In genomic region chr21:44724926-44725325, GRCh38 we compare ENCODE assay signal across 34 cellular contexts. TPM values are rescaled to one million over a fixed set of nuclear protein-coding genes. Genes with fewer than 3 reads are reported as not detected.
"Had no signal": no experiment of that assay in that cellular context is flagged by ENCODE, and none has a peak within 500 bp of the region (broad histone marks: within the 10 kb centered on the region; RNA-seq: fewer than 3 reads in every experiment).

No MANE protein-coding gene starts in this region.

- H3K36me3 Mint-ChIP-seq: memory B cell; stimulated activated memory B cell treated with anti-CD40 and anti-IgM and Interleukin-4, amounts not matched to agents 10 μg/mL and 1 μg/mL and 100 μg/mL, for 72 hours had no signal

- ATAC-seq: foreskin keratinocyte; gastroesophageal sphincter; heart left ventricle; left lobe of liver; naive thymus-derived CD4-positive, alpha-beta T cell; psoas muscle; right cardiac atrium; stimulated activated memory B cell treated with anti-CD40 and anti-IgM and Interleukin-4, amounts not matched to agents 10 μg/mL and 1 μg/mL and 100 μg/mL, for 72 hours; stimulated activated naive CD8-positive, alpha-beta T cell treated with anti-CD3 and anti-CD28 coated beads, Interleukin-15, Interleukin-2, amounts not matched to agents 100 U/mL and 50 U/mL, for 24 hours; upper lobe of right lung had no signal

- H3K4me3 Mint-ChIP-seq: memory B cell; stimulated activated memory B cell treated with anti-CD40 and anti-IgM and Interleukin-4, amounts not matched to agents 10 μg/mL and 1 μg/mL and 100 μg/mL, for 72 hours had no signal

- H3K4me3 ChIP-seq: coronary artery, esophagus muscularis mucosa, gastroesophageal sphincter, heart left ventricle, hepatocyte, lung, psoas muscle, skin epidermis, spleen, thoracic aorta, tibial nerve, upper lobe of right lung, uterus had no signal

- H3K27ac Mint-ChIP-seq: memory B cell; stimulated activated memory B cell treated with anti-CD40 and anti-IgM and Interleukin-4, amounts not matched to agents 10 μg/mL and 1 μg/mL and 100 μg/mL, for 72 hours had no signal

- H3K36me3 ChIP-seq: esophagus muscularis mucosa, gastroesophageal sphincter, heart left ventricle, neutrophil, spleen, thoracic aorta, tibial nerve, upper lobe of right lung, uterus had no signal

- H3K27me3 ChIP-seq: uterus had no signal

- H3K9me3 Mint-ChIP-seq: memory B cell; stimulated activated memory B cell treated with anti-CD40 and anti-IgM and Interleukin-4, amounts not matched to agents 10 μg/mL and 1 μg/mL and 100 μg/mL, for 72 hours had no signal

- DNase-seq: dermis blood vessel endothelial cell; effector memory CD4-positive, alpha-beta T cell; foreskin keratinocyte; heart left ventricle; kidney; midbrain; naive thymus-derived CD4-positive, alpha-beta T cell; psoas muscle; right cardiac atrium; spleen; stimulated activated CD4-positive, alpha-beta T cell treated with anti-CD3 and anti-CD28 coated beads, Interleukin-4, amount 100 ng/mL, for 4 hours; stimulated activated naive CD8-positive, alpha-beta T cell treated with anti-CD3 and anti-CD28 coated beads, Interleukin-15, Interleukin-2, amounts not matched to agents 100 U/mL and 50 U/mL, for 24 hours; substantia nigra; upper lobe of right lung; uterus had no signal

RNA-seq across cellular contexts. Expression of gene TSPEAR, which starts 13.6 kb away (rescaled TPM):
- total RNA-seq: endothelial cell of umbilical vein; epithelial cell of proximal tubule; fibroblast of lung; foreskin keratinocyte; gastroesophageal sphincter; hepatocyte; left lobe of liver; naive thymus-derived CD4-positive, alpha-beta T cell; psoas muscle; renal cortical epithelial cell; thoracic aorta; tibial nerve had no signal

RNA-seq across cellular contexts. Expression of gene KRTAP10-12, which starts 28.0 kb away (rescaled TPM):
- total RNA-seq: dermis blood vessel endothelial cell; endothelial cell of umbilical vein; epithelial cell of proximal tubule; esophagus muscularis mucosa; fibroblast of lung; foreskin keratinocyte; gastroesophageal sphincter; heart left ventricle; hepatocyte; kidney; left lobe of liver; liver; lung; mucosa of gallbladder; naive thymus-derived CD4-positive, alpha-beta T cell; omental fat pad; psoas muscle; renal cortical epithelial cell; right cardiac atrium; spleen; thoracic aorta; tibial nerve; upper lobe of right lung; uterus had no signal

RNA-seq across cellular contexts. Expression of gene KRTAP12-1, which starts 43.0 kb away (rescaled TPM):
- total RNA-seq: dermis blood vessel endothelial cell; endothelial cell of umbilical vein; epithelial cell of proximal tubule; esophagus muscularis mucosa; fibroblast of lung; foreskin keratinocyte; gastroesophageal sphincter; heart left ventricle; hepatocyte; kidney; left lobe of liver; liver; lung; mucosa of gallbladder; naive thymus-derived CD4-positive, alpha-beta T cell; omental fat pad; psoas muscle; renal cortical epithelial cell; right cardiac atrium; spleen; thoracic aorta; tibial nerve; upper lobe of right lung had no signal

RNA-seq across cellular contexts. Expression of gene KRTAP12-2, which starts 58.2 kb away (rescaled TPM):
- total RNA-seq: dermis blood vessel endothelial cell; endothelial cell of umbilical vein; epithelial cell of proximal tubule; esophagus muscularis mucosa; fibroblast of lung; foreskin keratinocyte; gastroesophageal sphincter; heart left ventricle; hepatocyte; kidney; left lobe of liver; liver; lung; mucosa of gallbladder; naive thymus-derived CD4-positive, alpha-beta T cell; omental fat pad; psoas muscle; renal cortical epithelial cell; right cardiac atrium; spleen; thoracic aorta; tibial nerve; upper lobe of right lung; uterus had no signal
